24 cellular contexts compared by ENCODE assay signal in the genomic region with DNA sequence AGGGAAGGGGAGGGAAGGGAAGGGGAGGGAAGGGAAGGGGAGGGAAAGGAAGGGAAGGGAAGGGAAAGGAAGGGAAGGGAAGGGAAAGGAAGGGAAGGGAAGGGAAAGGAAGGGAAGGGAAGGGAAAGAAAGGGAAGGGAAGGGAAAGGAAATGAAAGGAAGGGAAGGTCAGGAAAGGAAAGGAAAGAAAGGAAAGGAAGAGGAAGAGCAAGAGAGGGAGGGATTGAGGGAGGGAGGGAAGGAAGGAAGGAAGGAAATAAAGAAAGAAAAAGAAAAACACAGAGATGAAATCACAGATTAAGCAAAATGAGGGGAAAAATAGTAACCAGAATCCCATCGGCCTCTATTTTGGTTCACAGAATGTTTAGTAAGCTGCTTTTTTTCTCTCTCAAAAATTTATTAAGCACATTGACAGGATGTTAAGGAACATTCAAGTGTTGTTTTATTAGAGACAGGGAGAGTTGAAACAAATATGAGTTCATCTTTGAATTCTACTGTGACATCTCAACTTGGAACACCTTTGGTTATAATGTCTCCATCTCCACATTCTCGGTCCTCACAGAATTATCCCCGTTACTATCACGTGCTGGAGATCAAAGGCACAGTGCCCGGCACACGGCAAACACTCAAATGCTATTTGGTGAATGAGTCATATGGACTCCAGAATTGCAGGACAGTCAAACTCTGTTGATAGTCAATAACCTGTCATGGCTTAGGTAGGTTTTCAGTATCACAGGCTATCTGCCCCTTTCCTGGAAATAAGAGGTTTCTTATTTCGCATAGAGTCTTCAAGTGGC. TPM values are rescaled to one million over a fixed set of nuclear protein-coding genes. Genes with fewer than 3 reads are reported as not detected.
"Had no signal": no experiment of that assay in that cellular context is flagged by ENCODE, and none has a peak within 500 bp of the region (broad histone marks: within the 10 kb centered on the region; RNA-seq: fewer than 3 reads in every experiment).

No MANE protein-coding gene starts in this region.

- H3K4me2 ChIP-seq: PC-9 had no signal

- H3K4me3 ChIP-seq: cardiac muscle cell, PC-9 had no signal

- FAIRE-seq: TTC549 had no signal

- ATAC-seq: activated T-helper 17 cell treated with anti-CD3 and anti-CD28 coated beads, Interleukin-2, amount 50 U/mL, for 72 hours; T-cell had no signal

- H3K36me3 ChIP-seq: brain microvascular endothelial cell, cardiac muscle cell had no signal

- DNase-seq: activated CD4-positive, alpha-beta memory T cell treated with anti-CD3 and anti-CD28 coated beads, Interleukin-2, amount 10 ng/mL, durations not matched to agents 7 days and 5 days; activated CD4-positive, alpha-beta T cell treated with anti-CD3 and anti-CD28 coated beads, Interleukin-2, amount 10 ng/mL, durations not matched to agents 7 days and 5 days; activated CD4-positive, CD25-positive, alpha-beta regulatory T cell; activated gamma-delta T cell; activated naive CD4-positive, alpha-beta T cell treated with anti-CD3 and anti-CD28 coated beads for 36 hours; activated naive CD8-positive, alpha-beta T cell treated with anti-CD3 and anti-CD28 coated beads for 36 hours; activated T-cell treated with anti-CD3 and anti-CD28 coated beads for 4 hours; activated T-cell treated with anti-CD3 and anti-CD28 coated beads, Interleukin-2, amount 50 U/mL, for 48 hours; brain microvascular endothelial cell; NCI-H1092; NCI-H1930; NCI-H345; NCI-H510A; NCI-H526 treated with DMSO at 0.1 percent for 48 hours; NCI-H82; PC-9; SHP77 treated with DMSO at 0.1 percent for 48 hours; T-cell; T-helper 2 cell; T1000 had no signal

- H3K27ac ChIP-seq: brain microvascular endothelial cell, cardiac muscle cell, PC-9 had no signal

- H2AFZ ChIP-seq: PC-9 had no signal

- H3K27me3 ChIP-seq: brain microvascular endothelial cell, cardiac muscle cell had no signal

RNA-seq across cellular contexts. Expression of gene ABCB1, which starts 52.4 kb away (rescaled TPM):
- total RNA-seq: cardiac muscle cell, MCF 10A, PC-9 had no signal
- polyA plus RNA-seq: cardiac muscle cell had no signal
